In genomic region chr1:235015291-235015990, GRCh38 we compare ENCODE assay signal across 1 cellular context.
TF ChIP-seq lines count a peak whose summit lies in the region.

No MANE protein-coding gene starts in this region.

TF ChIP-seq in GM23338, 12 proteins besides CTCF, POLR2A, EP300 and RAD21 (continued from another document):
- no peak for TF ChIP-seq REST (IDR thresholded peaks at IDR 0.05; ENCODE audit: unreplicated experiment)
- TF ChIP-seq POLR2AphosphoS5 (IDR thresholded peaks at IDR 0.05; ENCODE audit: low read depth) = no peak
